Comparison of ENCODE assay signal across 8 cellular contexts in the genomic region with DNA sequence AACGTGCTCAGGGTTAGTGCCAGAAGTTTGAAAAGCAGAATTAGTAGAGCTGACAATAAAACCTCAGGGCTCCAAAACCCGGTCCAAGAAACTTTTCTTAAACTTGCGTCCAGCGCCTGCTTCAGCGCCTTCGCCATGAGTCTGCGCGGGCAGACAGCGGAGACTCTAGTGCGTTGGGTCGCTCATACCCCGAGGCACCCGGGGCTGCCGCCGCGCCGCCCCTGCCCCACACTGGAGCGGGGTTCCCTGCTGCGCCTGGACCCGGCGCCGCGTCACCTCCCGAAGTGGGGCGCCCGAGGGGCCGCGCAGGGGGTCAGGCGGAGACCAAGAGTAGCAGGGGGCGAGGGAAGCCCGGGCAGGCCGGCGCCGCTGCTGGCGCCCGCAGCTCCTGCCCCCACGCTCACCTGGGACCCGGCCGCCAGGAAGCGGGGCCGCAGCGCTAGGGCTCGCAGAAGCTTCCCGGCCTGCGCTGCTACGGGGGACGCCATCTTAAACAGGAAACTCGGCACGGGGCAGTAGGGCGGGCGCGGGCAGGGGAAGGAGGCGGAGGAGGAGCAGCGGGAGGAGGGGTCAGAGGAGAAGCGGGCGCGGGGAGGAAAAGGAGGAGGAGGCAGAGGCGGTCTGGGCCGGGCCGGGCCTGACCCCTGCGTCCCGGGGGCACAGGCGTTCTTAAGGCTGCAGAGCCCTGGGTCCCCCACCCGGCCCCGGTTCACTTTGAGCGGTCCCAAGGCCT. TPM values are rescaled to one million over a fixed set of nuclear protein-coding genes. Genes with fewer than 3 reads are reported as not detected.
A peak's percentile ranks its signal among the peaks of the same experiment; 100 is the strongest.
DNase-seq lines count a peak whose midpoint lies in the region; ATAC-seq, FAIRE-seq and TF ChIP-seq lines count a peak whose summit lies in the region.

A gene with protein sequence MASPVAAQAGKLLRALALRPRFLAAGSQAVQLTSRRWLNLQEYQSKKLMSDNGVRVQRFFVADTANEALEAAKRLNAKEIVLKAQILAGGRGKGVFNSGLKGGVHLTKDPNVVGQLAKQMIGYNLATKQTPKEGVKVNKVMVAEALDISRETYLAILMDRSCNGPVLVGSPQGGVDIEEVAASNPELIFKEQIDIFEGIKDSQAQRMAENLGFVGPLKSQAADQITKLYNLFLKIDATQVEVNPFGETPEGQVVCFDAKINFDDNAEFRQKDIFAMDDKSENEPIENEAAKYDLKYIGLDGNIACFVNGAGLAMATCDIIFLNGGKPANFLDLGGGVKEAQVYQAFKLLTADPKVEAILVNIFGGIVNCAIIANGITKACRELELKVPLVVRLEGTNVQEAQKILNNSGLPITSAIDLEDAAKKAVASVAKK (minus strand): TSS at position 514 of the 733 bp plus-strand sequence. CDS start 26 bp downstream, at position 488.

- H3K27me3 ChIP-seq in CD4-positive, CD25-positive, alpha-beta regulatory T cell (ENCODE audit: control insufficient read depth, insufficient read depth, low read length) = no peaks in the 10 kb centered on the region
- H3K27me3 ChIP-seq in endothelial cell of umbilical vein (ENCODE audit: control insufficient read depth in 2 of 2, insufficient read depth in 2 of 2, low read length in 2 of 2) (no peaks in the 10 kb centered on the region), mononuclear cell (ENCODE audit: insufficient read depth, low read length) (peaks cover 2% of the 10 kb centered on the region)

- peak within 1 kb of the TSS; percentile 95 for H3K4me3 ChIP-seq in CD4-positive, CD25-positive, alpha-beta regulatory T cell (ENCODE audit: low read depth, low read length)
- H3K4me3 ChIP-seq in endothelial cell of umbilical vein (replicated peaks in 1 of 3; ENCODE audit: insufficient read depth in 1 of 3, low read depth in 1 of 3, low read length in 3 of 3) = peak within 1 kb of the TSS; percentile 49 to 90 (median 75)
- H3K4me3 ChIP-seq in mononuclear cell (ENCODE audit: low read length) = peak within 1 kb of the TSS; percentile 78

- peak within 1 kb of the TSS; percentile 89 to 96 (median 90) for H3K4me3 Mint-ChIP-seq in CD4-positive, CD25-positive, alpha-beta regulatory T cell

- peaks cover 5% of the 10 kb centered on the region for H3K36me3 Mint-ChIP-seq in CD4-positive, CD25-positive, alpha-beta regulatory T cell

- TF ChIP-seq CTCF in endothelial cell of umbilical vein (IDR thresholded peaks at IDR 0.05; ENCODE audit: extremely low read depth in 1 of 2, insufficient read depth in 1 of 2, low read depth in 1 of 2, low read length in 2 of 2) = no peak

- TF ChIP-seq POLR2A in endothelial cell of umbilical vein (IDR thresholded peaks at IDR 0.05; ENCODE audit: low read depth, low read length) = peak; percentile 88

- ATAC-seq in CD4-positive, CD25-positive, alpha-beta regulatory T cell (ENCODE audit: low read depth in 2 of 2) = peak; percentile 74 to 80
- ATAC-seq in GM19324 (IDR thresholded peaks at IDR 0.05; ENCODE audit: low FRiP score, unreplicated experiment) (peak; percentile 72), HG03460 (IDR thresholded peaks at IDR 0.05; ENCODE audit: unreplicated experiment) (peak; percentile 66)

- CTCF ChIA-PET in endothelial cell of umbilical vein (lab: Charles Lee) = interaction anchor here (1.0 to 1.7 kb wide), 3 partner anchors 8 to 273 kb away, joined by 3 to 5 read pairs (median 3); no protein-coding TSS in a partner anchor

- H3K27ac ChIP-seq in CD4-positive, CD25-positive, alpha-beta regulatory T cell (ENCODE audit: insufficient read depth, low read length, poor library complexity, severe bottlenecking) = peak within 1 kb of the TSS; percentile 83
- H3K27ac ChIP-seq in endothelial cell of umbilical vein (ENCODE audit: insufficient read depth, low read depth, low read length) = peak within 1 kb of the TSS; percentile 60

- peak within 1 kb of the TSS; percentile 91 for H2AFZ ChIP-seq in endothelial cell of umbilical vein (ENCODE audit: low read depth, low read length)

- peaks cover 13% of the 10 kb centered on the region for H3K79me2 ChIP-seq in endothelial cell of umbilical vein (ENCODE audit: control insufficient read depth, insufficient read depth, low read length)

- peaks cover 37 to 77% (median 57%) of the 10 kb centered on the region in 4 donors for H3K4me1 Mint-ChIP-seq in CD4-positive, CD25-positive, alpha-beta regulatory T cell

- intact Hi-C loops in endothelial cell of umbilical vein (cut with micrococcal nuclease) = loop anchor here (1.0 to 5.0 kb wide), 5 partner anchors 43 to 272 kb away; no protein-coding TSS in a partner anchor

- FAIRE-seq in endothelial cell of umbilical vein (lab: Jason Lieb, UNC) = peak; percentile 89

- H3K4me1 ChIP-seq in CD4-positive, CD25-positive, alpha-beta regulatory T cell (ENCODE audit: control insufficient read depth, insufficient read depth, low read length, poor library complexity, severe bottlenecking) = peaks cover 46% of the 10 kb centered on the region
- H3K4me1 ChIP-seq in endothelial cell of umbilical vein (ENCODE audit: control insufficient read depth, extremely low read depth, insufficient read depth, low read length) (peaks cover 9% of the 10 kb centered on the region), mononuclear cell (ENCODE audit: insufficient read depth, low read length) (peaks cover 43% of the 10 kb centered on the region)

- peaks cover 6% of the 10 kb centered on the region for H3K27me3 Mint-ChIP-seq in CD4-positive, CD25-positive, alpha-beta regulatory T cell

- peak; percentile 74 to 86 (median 78) for DNase-seq in CD4-positive, CD25-positive, alpha-beta regulatory T cell
- peak; percentile 78 for DNase-seq in NOMO-1 treated with dmso at 0.1 percent for 144 hours (lab: John Stamatoyannopoulos, UW; ENCODE audit: unreplicated experiment)
- DNase-seq in activated CD8-positive, alpha-beta memory T cell treated with anti-CD3 and anti-CD28 coated beads, Interleukin-2, amount 50 U/mL, for 48 hours = peak; percentile 89
- peak; percentile 83 for DNase-seq in endothelial cell of umbilical vein (ENCODE audit: low read depth, low spot score)
- DNase-seq in stimulated activated CD8-positive, alpha-beta memory T cell treated with anti-CD3 and anti-CD28 coated beads, Interleukin-4, amount 100 ng/mL, for 1 hour (ENCODE audit: low read depth in 2 of 2, low spot score in 1 of 2) = peak; percentile 46 to 67

- H3K36me3 ChIP-seq in CD4-positive, CD25-positive, alpha-beta regulatory T cell (ENCODE audit: control insufficient read depth, insufficient read depth, low read length) = peaks cover 8% of the 10 kb centered on the region
- H3K36me3 ChIP-seq in endothelial cell of umbilical vein (ENCODE audit: control insufficient read depth in 2 of 2, extremely low read depth in 1 of 2, insufficient read depth in 2 of 2, low read length in 2 of 2) = no peaks in the 10 kb centered on the region

- no peaks in the 10 kb centered on the region for H4K20me1 ChIP-seq in endothelial cell of umbilical vein (replicated peaks; ENCODE audit: control insufficient read depth, extremely low read depth, insufficient read depth, low read length)

- dilution Hi-C loops in endothelial cell of umbilical vein (cut with MboI; ENCODE audit: extremely low pct_ligation_motif_present, low sequenced_read_pairs) = no loop called here

- peak within 1 kb of the TSS; percentile 99 for H3K4me2 ChIP-seq in endothelial cell of umbilical vein (ENCODE audit: insufficient read depth, low read length)

- no peaks in the 10 kb centered on the region for H3K9me3 ChIP-seq in CD4-positive, CD25-positive, alpha-beta regulatory T cell (ENCODE audit: control insufficient read depth in 2 of 2, low read length in 2 of 2)
- H3K9me3 ChIP-seq in endothelial cell of umbilical vein (replicated peaks; ENCODE audit: control insufficient read depth, insufficient read depth, low read length) (no peaks in the 10 kb centered on the region), mononuclear cell (ENCODE audit: low read depth, low read length) (no peaks in the 10 kb centered on the region)

- peak within 1 kb of the TSS; percentile 89 for H3K9ac ChIP-seq in endothelial cell of umbilical vein (replicated peaks; ENCODE audit: extremely low read depth, insufficient read depth, low read length)

- BruUV-seq in endothelial cell of umbilical vein (replicated peaks; lab: Mats Ljungman, UMichigan) = TSS peak; percentile 50

- POLR2A ChIA-PET in endothelial cell of umbilical vein (lab: Charles Lee) = no interaction called here

- H3K9me1 ChIP-seq in endothelial cell of umbilical vein (replicated peaks; ENCODE audit: control insufficient read depth, extremely low read depth, insufficient read depth, low read length) = no peaks in the 10 kb centered on the region

- no peaks in the 10 kb centered on the region for H3K9me3 Mint-ChIP-seq in CD4-positive, CD25-positive, alpha-beta regulatory T cell

- H3K27ac Mint-ChIP-seq in CD4-positive, CD25-positive, alpha-beta regulatory T cell = peak within 1 kb of the TSS; percentile 91 to 95 (median 93)

TF ChIP-seq in endothelial cell of umbilical vein, 7 proteins besides CTCF, POLR2A, EP300 and RAD21:
- peak; percentile 29 for TF ChIP-seq FOS (IDR thresholded peaks at IDR 0.05; ENCODE audit: borderline replicate concordance, insufficient read depth, low read length)
- TF ChIP-seq POLR2AphosphoS5 (IDR thresholded peaks at IDR 0.05; ENCODE audit: insufficient read depth, low read depth, low read length) = peak; percentile 81
- TF ChIP-seq MYC (IDR thresholded peaks at IDR 0.05; ENCODE audit: low read depth, low read length) = no peak

RNA-seq across cellular contexts. Expression of the gene that starts here (rescaled TPM):
- total RNA-seq in CD4-positive, CD25-positive, alpha-beta regulatory T cell = 53.6 TPM
- polyA plus RNA-seq in CD4-positive, CD25-positive, alpha-beta regulatory T cell = 10 to 100 TPM; 60.7 to 75.0 (median 69.5) TPM
- 35.9 and 38.3 TPM in 2 replicates for total RNA-seq in endothelial cell of umbilical vein
- polyA plus RNA-seq in endothelial cell of umbilical vein = 6.0 and 8.1 TPM in 2 replicates
- polyA plus RNA-seq in endothelial cell of umbilical vein (2011; cell fraction: cytosol; rRNA removed) = 15.3 and 15.4 TPM in 2 replicates
- polyA plus RNA-seq in endothelial cell of umbilical vein (2011; cell fraction: nucleus; rRNA removed) = 9.0 and 12.3 TPM in 2 replicates
- polyA plus RNA-seq in endothelial cell of umbilical vein (2012) = 38.7 and 44.5 TPM in 2 replicates
- 9.2 and 9.7 TPM in 2 replicates for polyA minus RNA-seq in endothelial cell of umbilical vein
- 9.7 TPM for polyA minus RNA-seq in endothelial cell of umbilical vein (2011; cell fraction: cytosol; rRNA and poly(A)+ RNA removed)
- polyA minus RNA-seq in endothelial cell of umbilical vein (2011; cell fraction: nucleus; rRNA and poly(A)+ RNA removed) = 18.9 and 23.6 TPM in 2 replicates
- total RNA-seq in mononuclear cell = 63.8 TPM

Comparison
In these comparisons a context has a peak if more than half of its experiments do, and no peak if none do; other contexts are left out.
1. Peak in every context shown above with its lines: DNase-seq, ATAC-seq, H3K4me3 ChIP-seq and H3K27ac ChIP-seq.